In genomic region chr6:139204978-139205377, GRCh38 we compare ENCODE assay signal across 17 cellular contexts.
DNase-seq lines count a peak whose midpoint lies in the region; TF ChIP-seq lines count a peak whose summit lies in the region.
"Had no signal": no experiment of that assay in that cellular context is flagged by ENCODE, and none has a peak within 500 bp of the region (broad histone marks: within the 10 kb centered on the region; RNA-seq: fewer than 3 reads in every experiment).

No MANE protein-coding gene starts in this region.

- no peak overlapping the region for H3K23ac ChIP-seq in mesenchymal stem cell (ENCODE audit: low read length in 2 of 2)

- H3K4me3 Mint-ChIP-seq in MCF 10A (ENCODE audit: unreplicated experiment), result no peak overlapping the region

- H3K27me3 Mint-ChIP-seq in MCF 10A (ENCODE audit: insufficient read depth, unreplicated experiment), result no peaks in the 10 kb centered on the region

- DNase-seq in MCF 10A (ENCODE audit: unreplicated experiment) (peak; percentile 27), breast epithelium (ENCODE audit: low spot score in 2 of 2) (no peak), mesenchymal stem cell (no peak), HEK293T (ENCODE audit: extremely low spot score) (no peak)
- peak; percentile 4 for DNase-seq in Jurkat, Clone E6-1 (ENCODE audit: low read depth, low spot score)
- no peak for DNase-seq in activated T-cell treated with anti-CD3 and anti-CD28 coated beads, Interleukin-2, amount 50 U/mL, for 1 hour
- DNase-seq: EL, MG63, NCI-H1048, NCI-H1436, NCI-H1930, NCI-H526 treated with DMSO at 0.1 percent for 48 hours, OCI-M1, SHP77 treated with DMSO at 0.1 percent for 48 hours, SK-N-SH had no signal

- no peak overlapping the region for H3K14ac ChIP-seq in mesenchymal stem cell (ENCODE audit: low read length in 2 of 2)

- H3K36me3 ChIP-seq in breast epithelium, result no peaks in the 10 kb centered on the region
- no peaks in the 10 kb centered on the region for H3K36me3 ChIP-seq in mesenchymal stem cell (ENCODE audit: control insufficient read depth in 1 of 2, insufficient read depth in 2 of 2, low read depth in 1 of 2, low read length in 2 of 2)
- H3K36me3 ChIP-seq: MG63 had no signal

- TF ChIP-seq POLR2A in breast epithelium (IDR thresholded peaks at IDR 0.05), result no peak

- H2BK5ac ChIP-seq in mesenchymal stem cell (ENCODE audit: low read depth, low read length, poor library complexity, severe bottlenecking), result no peak overlapping the region

- no peak overlapping the region for H3K27ac Mint-ChIP-seq in MCF 10A (ENCODE audit: low read depth, unreplicated experiment)

- peaks cover 19% of the 10 kb centered on the region for H3K9me3 Mint-ChIP-seq in MCF 10A (ENCODE audit: unreplicated experiment)

- WGBS in mesenchymal stem cell, result 80% methylated on average over 1 of the region's 2 CpGs

- H3K9me3 ChIP-seq in breast epithelium, result peaks cover 19 to 28% of the 10 kb centered on the region in 2 donors
- peaks cover 30% of the 10 kb centered on the region for H3K9me3 ChIP-seq in mesenchymal stem cell (ENCODE audit: control insufficient read depth, low read length)
- H3K9me3 ChIP-seq: SK-N-SH had no signal

- no peak overlapping the region for H3K27ac ChIP-seq in breast epithelium
- no peak overlapping the region for H3K27ac ChIP-seq in mesenchymal stem cell (ENCODE audit: low read length, poor library complexity, severe bottlenecking)
- H3K27ac ChIP-seq: KMS-11 had no signal

- no peak overlapping the region for H2BK15ac ChIP-seq in mesenchymal stem cell (ENCODE audit: low read depth, poor library complexity, severe bottlenecking)

- intact Hi-C loops in MCF 10A (cut with micrococcal nuclease), result no loop called here
- intact Hi-C loops in breast epithelium (cut with DNase I; ENCODE audit: low total_unique reads), result no loop called here

- H2BK120ac ChIP-seq in mesenchymal stem cell (ENCODE audit: low read depth, low read length), result no peak overlapping the region

- CTCF ChIA-PET in MCF 10A (lab: Yijun Ruan, JAX), result interaction anchor here (0.7 to 1.1 kb wide), 2 partner anchors 144 to 159 kb away, joined by 3 read pairs; no protein-coding TSS in a partner anchor
- CTCF ChIA-PET in HEK293T (lab: Yijun Ruan, JAX), result interaction anchor here (0.5 kb wide), 1 partner anchor 34 kb away, joined by 4 read pairs; no protein-coding TSS in a partner anchor

- H3K18ac ChIP-seq in mesenchymal stem cell (ENCODE audit: low read depth in 1 of 2, low read length in 2 of 2), result no peak overlapping the region

- H3K4me2 ChIP-seq in mesenchymal stem cell (ENCODE audit: low read length, poor library complexity, severe bottlenecking), result no peak overlapping the region
- H3K4me2 ChIP-seq: KMS-11, SK-N-SH had no signal

- no peak overlapping the region for H4K8ac ChIP-seq in mesenchymal stem cell (ENCODE audit: low read length)

- H3K4me1 ChIP-seq in breast epithelium, result no peaks in the 10 kb centered on the region
- no peaks in the 10 kb centered on the region for H3K4me1 ChIP-seq in mesenchymal stem cell (ENCODE audit: control insufficient read depth, insufficient read depth, low read depth, low read length)

- no peaks in the 10 kb centered on the region for H3K27me3 ChIP-seq in breast epithelium
- no peaks in the 10 kb centered on the region for H3K27me3 ChIP-seq in mesenchymal stem cell (ENCODE audit: control insufficient read depth in 1 of 2, insufficient read depth in 1 of 2, low read length in 2 of 2)
- H3K27me3 ChIP-seq: MG63 had no signal

- no peaks in the 10 kb centered on the region for H3K36me3 Mint-ChIP-seq in MCF 10A (ENCODE audit: insufficient read depth, unreplicated experiment)

- no peak overlapping the region for H3K4ac ChIP-seq in mesenchymal stem cell (ENCODE audit: low read depth in 1 of 2, low read length in 2 of 2)

- H3K79me1 ChIP-seq in mesenchymal stem cell (replicated peaks; ENCODE audit: low read length, poor library complexity, severe bottlenecking), result no peaks in the 10 kb centered on the region

- H2AFZ ChIP-seq in mesenchymal stem cell (ENCODE audit: low read depth, low read length), result no peak overlapping the region

- H2AK5ac ChIP-seq in mesenchymal stem cell (ENCODE audit: low read length, severe bottlenecking), result no peak overlapping the region

- TF ChIP-seq CTCF in MCF 10A (IDR thresholded peaks at IDR 0.05; ENCODE audit: unreplicated experiment), result no peak
- TF ChIP-seq CTCF in breast epithelium (IDR thresholded peaks at IDR 0.05), result no peak
- TF ChIP-seq CTCF in GM12872 (IDR thresholded peaks at IDR 0.05; ENCODE audit: insufficient read depth, low read depth, low read length), result 0 out of 3 replicates have a peak, but pooled peaks have one; percentile 12

- H3K4me3 ChIP-seq in breast epithelium (no peak overlapping the region), mesenchymal stem cell (ENCODE audit: insufficient read depth in 1 of 2, low read depth in 1 of 2, low read length in 2 of 2) (no peak overlapping the region)
- no peak overlapping the region for H3K4me3 ChIP-seq in Jurkat, Clone E6-1 (ENCODE audit: low read length)
- H3K4me3 ChIP-seq: MG63 had no signal

- POLR2A ChIA-PET in MCF 10A (lab: Yijun Ruan, JAX), result interaction anchor here (0.6 kb wide), 1 partner anchor 11 kb away, joined by 3 read pairs; no protein-coding TSS in a partner anchor
- POLR2A ChIA-PET in HEK293T (lab: Yijun Ruan, JAX), result no interaction called here

- H3K9ac ChIP-seq in mesenchymal stem cell (ENCODE audit: low read length), result no peak overlapping the region
- H3K9ac ChIP-seq: KMS-11, SK-N-SH had no signal

- no TSS peak for BruUV-seq in MCF 10A (replicated peaks; lab: Mats Ljungman, UMichigan)

- no peak overlapping the region for H2BK12ac ChIP-seq in mesenchymal stem cell (ENCODE audit: low read length in 2 of 2)

- peak overlapping the region; percentile 39 for H4K91ac ChIP-seq in mesenchymal stem cell (ENCODE audit: low read length)

- no peaks in the 10 kb centered on the region for H3K4me1 Mint-ChIP-seq in MCF 10A (ENCODE audit: insufficient read depth, unreplicated experiment)

TF ChIP-seq in HEK293T, 16 proteins besides CTCF, POLR2A, EP300 and RAD21:
- TF ChIP-seq TARDBP (IDR thresholded peaks at IDR 0.05) (no peak), ELF4 (IDR thresholded peaks at IDR 0.05) (no peak), NFRKB (IDR thresholded peaks at IDR 0.05) (no peak), SP1 (IDR thresholded peaks at IDR 0.05) (no peak), L3MBTL2 (conservative IDR thresholded peaks at IDR 0.05) (no peak), BHLHE40 (IDR thresholded peaks at IDR 0.05; ENCODE audit: borderline replicate concordance) (no peak), LEF1 (IDR thresholded peaks at IDR 0.05; ENCODE audit: borderline replicate concordance) (no peak), ZNF384 (IDR thresholded peaks at IDR 0.05) (no peak), HDGF (IDR thresholded peaks at IDR 0.05; ENCODE audit: borderline replicate concordance) (no peak), CTBP1 (IDR thresholded peaks at IDR 0.05; ENCODE audit: borderline replicate concordance) (no peak), ARNT (IDR thresholded peaks at IDR 0.05) (no peak), PKNOX1 (IDR thresholded peaks at IDR 0.05) (no peak), FOXA1 (IDR thresholded peaks at IDR 0.05) (no peak), SUZ12 (IDR thresholded peaks at IDR 0.05) (no peak), FOXK2 (IDR thresholded peaks at IDR 0.05) (no peak), FOXM1 (IDR thresholded peaks at IDR 0.05; ENCODE audit: borderline replicate concordance) (no peak)
TF ChIP-seq in HEK293T: peak in this region for 0.

Comparison
In these comparisons a context has a peak if more than half of its experiments do, and no peak if none do; other contexts are left out.
1. DNase-seq: peak in MCF 10A (single experiment) and Jurkat, Clone E6-1 (single experiment); none in breast epithelium (0 of 2), mesenchymal stem cell (single experiment), HEK293T (single experiment) and activated T-cell treated with anti-CD3 and anti-CD28 coated beads, Interleukin-2, amount 50 U/mL, for 1 hour (single experiment).